In the genomic region with DNA sequence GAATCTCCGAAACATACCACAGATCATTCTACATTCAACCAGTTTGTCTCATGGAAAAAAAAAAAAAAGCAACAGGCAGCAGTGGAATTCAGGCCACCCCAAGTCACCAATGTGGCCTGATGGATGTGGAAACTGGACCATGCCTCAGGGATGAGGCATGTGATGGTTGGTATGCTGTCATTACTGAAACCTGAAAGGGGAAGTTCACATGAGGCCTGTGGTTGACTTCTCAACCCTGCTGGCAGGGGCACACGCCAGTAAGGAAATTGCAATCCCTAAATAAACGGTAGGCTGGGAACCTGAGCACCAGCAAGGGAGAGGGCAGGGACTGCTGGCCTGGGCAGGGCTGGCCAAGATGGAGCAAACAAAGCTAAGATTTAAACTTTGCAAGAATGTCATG, we compare ENCODE assay signal across 8 cellular contexts.
DNase-seq lines count a peak whose midpoint lies in the region; ATAC-seq and TF ChIP-seq lines count a peak whose summit lies in the region.

No MANE protein-coding gene starts in this region.

- in situ Hi-C loops in GM23248 (cut with MboI), result no loop called here
- in situ Hi-C loops in HAP-1 (cut with MboI; ENCODE audit: low sequenced_read_pairs), result no loop called here

- H3K4me3 ChIP-seq in GM23248, result no peak overlapping the region
- H3K4me3 ChIP-seq in OCI-LY7 (ENCODE audit: low read depth, low read length, poor library complexity, severe bottlenecking), result no peak overlapping the region
- H3K4me3 ChIP-seq in stomach, result no peak overlapping the region
- H3K4me3 ChIP-seq in HAP-1, result no peak overlapping the region
- H3K4me3 ChIP-seq in prostate gland, result no peak overlapping the region

- H3K79me2 ChIP-seq in GM23248 (ENCODE audit: insufficient read depth) (no peaks in the 10 kb centered on the region), OCI-LY7 (ENCODE audit: insufficient read depth, low read depth, low read length) (no peaks in the 10 kb centered on the region)

- no peak for TF ChIP-seq EP300 in stomach (IDR thresholded peaks at IDR 0.05)

- H3K27ac ChIP-seq in GM23248, result peak overlapping the region; percentile 43
- H3K27ac ChIP-seq in OCI-LY7 (ENCODE audit: low read depth, low read length, poor library complexity, severe bottlenecking), result no peak overlapping the region
- no peak overlapping the region for H3K27ac ChIP-seq in stomach
- H3K27ac ChIP-seq in prostate gland, result no peak overlapping the region

- H4K20me1 ChIP-seq in GM23248 (ENCODE audit: insufficient read depth) (no peaks in the 10 kb centered on the region), OCI-LY7 (ENCODE audit: insufficient read depth, low read length) (no peaks in the 10 kb centered on the region)

- TF ChIP-seq CTCF in OCI-LY7 (conservative IDR thresholded peaks at IDR 0.05; ENCODE audit: low read length), result no peak
- TF ChIP-seq CTCF in stomach (IDR thresholded peaks at IDR 0.05), result no peak
- no peak for TF ChIP-seq CTCF in prostate gland (IDR thresholded peaks at IDR 0.05)

- peaks cover 4% of the 10 kb centered on the region for H3K27me3 Mint-ChIP-seq in activated naive CD8-positive, alpha-beta T cell treated with anti-CD3 and anti-CD28 coated beads, Interleukin-2, amount 50 U/mL, for 24 hours

- H3K9ac ChIP-seq in GM23248, result no peak overlapping the region

- H2AFZ ChIP-seq in GM23248 (no peak overlapping the region), OCI-LY7 (ENCODE audit: low read length) (no peak overlapping the region)

- CTCF ChIA-PET in OCI-LY7 (lab: Charles Lee; ENCODE audit: unreplicated experiment), result no interaction called here

- H3K4me3 Mint-ChIP-seq in activated naive CD8-positive, alpha-beta T cell treated with anti-CD3 and anti-CD28 coated beads, Interleukin-2, amount 50 U/mL, for 24 hours, result no peak overlapping the region

- intact Hi-C loops in OCI-LY7 (cut with micrococcal nuclease; ENCODE audit: unreplicated experiment), result no loop called here
- intact Hi-C loops in stomach (cut with DNase I; ENCODE audit: low total_unique reads), result no loop called here
- intact Hi-C loops in prostate gland (cut with DNase I), result no loop called here

- TF ChIP-seq POLR2A in stomach (IDR thresholded peaks at IDR 0.05), result no peak
- TF ChIP-seq POLR2A in prostate gland (IDR thresholded peaks at IDR 0.05), result no peak

- no peak overlapping the region for H3K4me2 ChIP-seq in GM23248 (ENCODE audit: unreplicated experiment)
- H3K4me2 ChIP-seq in OCI-LY7 (ENCODE audit: low read length), result no peak overlapping the region

- H3K36me3 Mint-ChIP-seq in activated naive CD8-positive, alpha-beta T cell treated with anti-CD3 and anti-CD28 coated beads, Interleukin-2, amount 50 U/mL, for 24 hours (ENCODE audit: low read depth), result no peaks in the 10 kb centered on the region

- H3K9me2 ChIP-seq in GM23248 (ENCODE audit: insufficient read depth), result no peaks in the 10 kb centered on the region
- no peaks in the 10 kb centered on the region for H3K9me2 ChIP-seq in OCI-LY7 (ENCODE audit: insufficient read depth, low read length)

- WGBS in GM23248 (ENCODE audit: low coverage in 1 of 2, low lambda C conversion rate in 2 of 2, missing lambda C conversion rate in 2 of 2), 2 experiments, result 39% methylated on average over 3 of the region's 3 CpGs
- whole genome bisulfite sequencing in stomach, 5 donors, result 38 to 53% (median 46%) methylated on average over 3 of the region's 3 CpGs
- 85% methylated on average over 3 of the region's 3 CpGs for WGBS in prostate gland

- DNase-seq in CD1c-positive myeloid dendritic cell (ENCODE audit: extremely low spot score) (peak; percentile 83), GM23248 (peak; percentile 65), OCI-LY7 (ENCODE audit: low spot score) (peak; percentile 16), kidney tubule cell (ENCODE audit: low spot score) (peak; percentile 73), stomach (no peak), HAP-1 (ENCODE audit: low spot score in 2 of 2) (no peak), prostate gland (ENCODE audit: low spot score) (no peak)
- DNase-seq in activated naive CD8-positive, alpha-beta T cell treated with anti-CD3 and anti-CD28 coated beads, Interleukin-2, amount 50 U/mL, for 24 hours, result no peak

- 0 out of 2 replicates have a peak, but pooled peaks cover 5% of the 10 kb centered on the region for H3F3A ChIP-seq in GM23248 (ENCODE audit: insufficient read depth)

- no TSS peak for BruUV-seq in OCI-LY7 (replicated peaks; lab: Mats Ljungman, UMichigan)

- H3K4me1 Mint-ChIP-seq in activated naive CD8-positive, alpha-beta T cell treated with anti-CD3 and anti-CD28 coated beads, Interleukin-2, amount 50 U/mL, for 24 hours, result no peaks in the 10 kb centered on the region

- ATAC-seq in activated naive CD8-positive, alpha-beta T cell treated with anti-CD3 and anti-CD28 coated beads, Interleukin-2, amount 50 U/mL, for 24 hours, result no peak

- no peaks in the 10 kb centered on the region for H3K27me3 ChIP-seq in GM23248 (replicated peaks; ENCODE audit: insufficient read depth)
- no peaks in the 10 kb centered on the region for H3K27me3 ChIP-seq in stomach
- H3K27me3 ChIP-seq in HAP-1 (ENCODE audit: low read depth), result no peaks in the 10 kb centered on the region
- no peaks in the 10 kb centered on the region for H3K27me3 ChIP-seq in prostate gland (replicated peaks; ENCODE audit: insufficient read depth)

- peaks cover 14% of the 10 kb centered on the region for H3K4me1 ChIP-seq in GM23248 (ENCODE audit: insufficient read depth)
- peaks cover 7% of the 10 kb centered on the region for H3K4me1 ChIP-seq in OCI-LY7 (ENCODE audit: insufficient read depth, low read length, poor library complexity, severe bottlenecking)
- no peaks in the 10 kb centered on the region for H3K4me1 ChIP-seq in stomach
- no peaks in the 10 kb centered on the region for H3K4me1 ChIP-seq in HAP-1
- no peaks in the 10 kb centered on the region for H3K4me1 ChIP-seq in prostate gland (replicated peaks)

- H3K9me3 ChIP-seq in GM23248 (ENCODE audit: low read depth) (no peaks in the 10 kb centered on the region), OCI-LY7 (ENCODE audit: low read length) (no peaks in the 10 kb centered on the region), stomach (peaks cover 0 to 19% (median 3%) of the 10 kb centered on the region in 4 donors), HAP-1 (no peaks in the 10 kb centered on the region), prostate gland (no peaks in the 10 kb centered on the region)

- POLR2A ChIA-PET in OCI-LY7 (lab: Charles Lee), result interaction anchor here (1.2 to 1.7 kb wide), 2 partner anchors 7 to 12 kb away, joined by 3 to 4 read pairs; no protein-coding TSS in a partner anchor

- H3K9me3 Mint-ChIP-seq in activated naive CD8-positive, alpha-beta T cell treated with anti-CD3 and anti-CD28 coated beads, Interleukin-2, amount 50 U/mL, for 24 hours, result peaks cover 6% of the 10 kb centered on the region

- H3K27ac Mint-ChIP-seq in activated naive CD8-positive, alpha-beta T cell treated with anti-CD3 and anti-CD28 coated beads, Interleukin-2, amount 50 U/mL, for 24 hours, result no peak overlapping the region

- H3K36me3 ChIP-seq in GM23248 (ENCODE audit: low read depth) (no peaks in the 10 kb centered on the region), OCI-LY7 (ENCODE audit: insufficient read depth, low read length) (no peaks in the 10 kb centered on the region), stomach (no peaks in the 10 kb centered on the region), HAP-1 (replicated peaks) (no peaks in the 10 kb centered on the region), prostate gland (no peaks in the 10 kb centered on the region)

Comparison
In these comparisons a context has a peak if more than half of its experiments do, and no peak if none do; other contexts are left out.
1. DNase-seq: peak in CD1c-positive myeloid dendritic cell (single experiment), GM23248 (single experiment), OCI-LY7 (single experiment) and kidney tubule cell (single experiment); none in activated naive CD8-positive, alpha-beta T cell treated with anti-CD3 and anti-CD28 coated beads, Interleukin-2, amount 50 U/mL, for 24 hours (single experiment), stomach (single experiment), HAP-1 (0 of 2) and prostate gland (single experiment).